ENCODE assay signal across 1 cellular context in the genomic region with DNA sequence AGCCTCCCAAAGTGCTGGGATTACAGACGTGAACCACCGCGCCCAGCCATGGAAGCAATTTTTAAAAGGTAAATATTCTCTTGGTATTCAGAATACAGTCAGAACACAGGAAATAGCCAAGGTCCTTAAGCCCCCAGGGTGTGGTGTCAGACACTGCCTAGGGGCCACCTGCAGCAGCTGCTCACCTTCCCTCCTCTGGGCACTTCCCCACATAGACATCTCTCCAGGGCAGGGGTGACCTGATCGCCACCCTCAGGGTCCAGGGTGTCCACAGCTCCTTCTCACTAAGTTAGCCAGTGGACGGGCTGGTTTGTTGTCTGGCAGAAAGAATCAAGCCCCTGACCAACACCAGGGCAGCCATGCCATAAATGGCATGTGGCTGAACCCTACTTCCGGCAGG.
TF ChIP-seq lines count a peak whose summit lies in the region.

No MANE protein-coding gene starts in this region.

TF ChIP-seq in IMR-90, 13 proteins besides CTCF, POLR2A, EP300 and RAD21:
- TF ChIP-seq RFX5 (IDR thresholded peaks at IDR 0.05; ENCODE audit: low read depth, low read length) (no peak), MAZ (IDR thresholded peaks at IDR 0.05; ENCODE audit: borderline replicate concordance, low read depth, low read length) (no peak), MXI1 (IDR thresholded peaks at IDR 0.05; ENCODE audit: borderline replicate concordance, low read depth, low read length) (no peak), MAFK (IDR thresholded peaks at IDR 0.05; ENCODE audit: low read depth, low read length) (no peak), CHD1 (IDR thresholded peaks at IDR 0.05; ENCODE audit: low read depth, low read length) (no peak), NFE2L2 (IDR thresholded peaks at IDR 0.05; ENCODE audit: low read depth, low read length) (no peak)
